ENCODE assay signal across 13 cellular contexts in the genomic region with DNA sequence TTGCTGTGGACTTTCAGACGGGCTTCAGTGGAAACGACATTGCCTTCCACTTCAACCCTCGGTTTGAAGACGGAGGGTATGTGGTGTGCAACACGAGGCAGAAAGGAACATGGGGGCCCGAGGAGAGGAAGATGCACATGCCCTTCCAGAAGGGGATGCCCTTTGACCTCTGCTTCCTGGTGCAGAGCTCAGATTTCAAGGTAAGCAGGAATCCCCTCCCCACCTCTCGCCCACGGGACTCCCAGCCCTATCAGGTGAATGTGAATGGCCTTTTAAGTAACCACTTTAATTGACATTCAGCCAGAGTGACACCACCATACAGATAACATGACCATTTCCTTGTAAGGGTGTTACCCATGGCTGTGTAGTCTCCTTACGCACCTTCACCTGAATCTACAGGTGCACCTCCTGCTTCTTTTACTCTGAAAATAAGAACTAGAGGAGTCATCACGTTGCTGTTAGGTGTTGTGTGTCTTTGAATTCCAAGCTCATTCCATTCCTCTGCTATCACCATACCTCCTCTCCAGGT. TPM values are rescaled to one million over a fixed set of nuclear protein-coding genes. Genes with fewer than 3 reads are reported as not detected.
"Had no signal": no experiment of that assay in that cellular context is flagged by ENCODE, and none has a peak within 500 bp of the region (broad histone marks: within the 10 kb centered on the region; RNA-seq: fewer than 3 reads in every experiment).

No MANE protein-coding gene starts in this region.

RNA-seq across cellular contexts. Expression of a gene that starts 9.4 kb away (rescaled TPM):
- total RNA-seq: hepatocyte; kidney; kidney epithelial cell; left cardiac atrium; left ventricle myocardium inferior; left ventricle myocardium superior; lung microvascular endothelial cell; mesenteric fat pad; mesothelial cell of epicardium; myocyte; naive thymus-derived CD8-positive, alpha-beta T cell had no signal
- polyA plus RNA-seq: hepatocyte; mammary epithelial cell; naive thymus-derived CD4-positive, alpha-beta T cell; naive thymus-derived CD8-positive, alpha-beta T cell had no signal
